12 cellular contexts compared by ENCODE assay signal in genomic region chr1:10386761-10387482, GRCh38. TPM values are rescaled to one million over a fixed set of nuclear protein-coding genes. Genes with fewer than 3 reads are reported as not detected.
A peak's percentile ranks its signal among the peaks of the same experiment; 100 is the strongest.
DNase-seq lines count a peak whose midpoint lies in the region; ATAC-seq and TF ChIP-seq lines count a peak whose summit lies in the region.
"Had no signal": no experiment of that assay in that cellular context is flagged by ENCODE, and none has a peak within 500 bp of the region (broad histone marks: within the 10 kb centered on the region; RNA-seq: fewer than 3 reads in every experiment).

No MANE protein-coding gene starts in this region.

- 91% methylated on average over 10 of the region's 10 CpGs for WGBS in right cardiac atrium

- H3K27ac ChIP-seq in A673 (ENCODE audit: low read depth, low read length, poor library complexity, severe bottlenecking) (peak overlapping the region; percentile 92), KOPT-K1 (ENCODE audit: low read depth, low read length, poor library complexity, severe bottlenecking) (peak overlapping the region; percentile 48), right cardiac atrium (ENCODE audit: low read length) (peak overlapping the region; percentile 61)

- peak overlapping the region; percentile 79 for H3K4me2 ChIP-seq in skeletal muscle satellite cell (ENCODE audit: low read length)

- ATAC-seq in right cardiac atrium (no peak), GM18858 (IDR thresholded peaks at IDR 0.05; ENCODE audit: unreplicated experiment) (no peak)

- DNase-seq in A673 (ENCODE audit: low spot score) (no peak), right cardiac atrium (no peak), GM03348 (ENCODE audit: low spot score) (no peak), C1 segment of cervical spinal cord (lab: John Stamatoyannopoulos, UW) (no peak)
- DNase-seq in stimulated activated CD8-positive, alpha-beta memory T cell treated with anti-CD3 and anti-CD28 coated beads, Interleukin-4, amount 100 ng/mL, for 48 hours: no peak
- DNase-seq: activated CD8-positive, alpha-beta memory T cell treated with anti-CD3 and anti-CD28 coated beads, Interleukin-2, amount 50 U/mL, for 48 hours; activated naive CD8-positive, alpha-beta T cell treated with anti-CD3 and anti-CD28 coated beads for 36 hours; NCI-H1092 treated with DMSO at 0.1 percent for 48 hours had no signal

- H3K4me1 ChIP-seq in A673 (ENCODE audit: insufficient read depth, low read length, poor library complexity, severe bottlenecking) (peaks cover 15% of the 10 kb centered on the region), right cardiac atrium (ENCODE audit: control insufficient read depth, insufficient read depth, low read length) (peaks cover 3% of the 10 kb centered on the region), skeletal muscle satellite cell (ENCODE audit: control insufficient read depth, insufficient read depth, low read length) (peaks cover 23% of the 10 kb centered on the region)

- H3K27me3 ChIP-seq in A673 (replicated peaks; ENCODE audit: insufficient read depth, low read depth, low read length, poor library complexity) (no peaks in the 10 kb centered on the region), right cardiac atrium (ENCODE audit: control insufficient read depth, insufficient read depth) (no peaks in the 10 kb centered on the region), skeletal muscle satellite cell (ENCODE audit: control insufficient read depth, insufficient read depth, low read length) (no peaks in the 10 kb centered on the region)

- TF ChIP-seq CTCF in A673 (conservative IDR thresholded peaks at IDR 0.05; ENCODE audit: low read depth, low read length): no peak

- BruUV-seq in A673 (replicated peaks; lab: Mats Ljungman, UMichigan): no TSS peak

- H3K36me3 ChIP-seq in A673 (ENCODE audit: insufficient read depth, low read length, poor library complexity, severe bottlenecking) (no peaks in the 10 kb centered on the region), KOPT-K1 (ENCODE audit: insufficient read depth, low read length) (no peaks in the 10 kb centered on the region), skeletal muscle satellite cell (ENCODE audit: insufficient read depth, low read length) (no peaks in the 10 kb centered on the region)
- H3K36me3 ChIP-seq: thoracic aorta had no signal

- H3K9me3 ChIP-seq in A673 (ENCODE audit: low read depth, low read length, poor library complexity, severe bottlenecking): no peaks in the 10 kb centered on the region
- H3K9me3 ChIP-seq in KOPT-K1 (ENCODE audit: insufficient read depth, low read length, poor library complexity, severe bottlenecking): no peaks in the 10 kb centered on the region
- no peaks in the 10 kb centered on the region for H3K9me3 ChIP-seq in right cardiac atrium (ENCODE audit: control insufficient read depth, low read length)
- H3K9me3 ChIP-seq in skeletal muscle satellite cell (replicated peaks; ENCODE audit: low read length): no peaks in the 10 kb centered on the region
- H3K9me3 ChIP-seq: thoracic aorta had no signal

- CTCF ChIA-PET in A673 (lab: Charles Lee): interaction anchor here (1.2 to 1.6 kb wide), 2 partner anchors 10 to 43 kb away, joined by 3 to 7 read pairs; partner anchors contain the start of gene CENPS

- H3K9ac ChIP-seq in skeletal muscle satellite cell (ENCODE audit: low read depth, low read length): peak overlapping the region; percentile 77

- H3K4me3 ChIP-seq in A673 (ENCODE audit: low read depth, low read length, poor library complexity, severe bottlenecking): no peak overlapping the region
- H3K4me3 ChIP-seq in right cardiac atrium (ENCODE audit: low read length): no peak overlapping the region
- H3K4me3 ChIP-seq in skeletal muscle satellite cell (ENCODE audit: low read length): no peak overlapping the region

- intact Hi-C loops in A673 (cut with micrococcal nuclease; ENCODE audit: unreplicated experiment) (no loop called here), right cardiac atrium (cut with DNase I) (no loop called here)

- POLR2A ChIA-PET in A673 (lab: Charles Lee; ENCODE audit: low non-redundant PET): interaction anchor here (0.6 to 1.1 kb wide), 2 partner anchors 12 to 132 kb away, joined by 6 to 8 read pairs; partner anchors contain the start of gene PGD

RNA-seq across cellular contexts. Expression of gene PGD, which starts 11.9 kb away (rescaled TPM):
- 423 and 451 TPM in 2 replicates for total RNA-seq in A673 (2021)
- total RNA-seq in right cardiac atrium: 10 to 100 TPM; 30.8 to 38.8 (median 36.2) TPM
- polyA plus RNA-seq in right cardiac atrium: 25.8 TPM
- 88.9 and 132 TPM in 2 replicates for total RNA-seq in skeletal muscle satellite cell (2012; rRNA removed)

RNA-seq across cellular contexts. Expression of gene CENPS, which starts 43.3 kb away (rescaled TPM):
- total RNA-seq in A673 (2021): 37.7 and 42.2 TPM in 2 replicates
- 1 to 10 TPM; 5.2 to 9.7 (median 7.7) TPM for total RNA-seq in right cardiac atrium
- polyA plus RNA-seq in right cardiac atrium: 9.2 TPM
- total RNA-seq in skeletal muscle satellite cell (2012; rRNA removed): 13.4 and 16.4 TPM in 2 replicates

Comparison
In these comparisons a context has a peak if more than half of its experiments do, and no peak if none do; other contexts are left out.
1. RNA of gene PGD, which starts 11.9 kb away (total RNA-seq): 423 to 451 TPM in A673; 30.8 to 38.8 TPM in right cardiac atrium; every median in the first group is over 10 times any median in the second.
2. Peak in every context shown above with its lines, with median percentiles within 50 percentile points of each other: H3K27ac ChIP-seq.